Comparison of ENCODE assay signal across 15 cellular contexts in genomic region chr12:24201258-24201970, GRCh38.
DNase-seq lines count a peak whose midpoint lies in the region; ATAC-seq, FAIRE-seq and TF ChIP-seq lines count a peak whose summit lies in the region.
"Had no signal": no experiment of that assay in that cellular context is flagged by ENCODE, and none has a peak within 500 bp of the region (broad histone marks: within the 10 kb centered on the region; RNA-seq: fewer than 3 reads in every experiment).

No MANE protein-coding gene starts in this region.

- H3K27ac ChIP-seq in HepG2 (ENCODE audit: extremely low read length, insufficient read depth, low read length) = no peak overlapping the region
- H3K27ac ChIP-seq: coronary artery, spleen had no signal

- CTCF ChIA-PET in GM10248 (lab: Yijun Ruan, JAX) (interaction anchor here (1.4 to 1.6 kb wide), 2 partner anchors 10 to 14 kb away, joined by 3 to 4 read pairs; no protein-coding TSS in a partner anchor), HepG2 (lab: Yijun Ruan, JAX; ENCODE audit: low intra/inter-chr PET ratio, low total read pairs) (no interaction called here)

- H3K4me3 Mint-ChIP-seq in activated naive CD8-positive, alpha-beta T cell treated with anti-CD3 and anti-CD28 coated beads, Interleukin-2, amount 50 U/mL, for 24 hours = no peak overlapping the region
- no peak overlapping the region for H3K4me3 Mint-ChIP-seq in activated naive CD8-positive, alpha-beta T cell treated with anti-CD3 and anti-CD28 coated beads for 36 hours
- no peak overlapping the region for H3K4me3 Mint-ChIP-seq in stimulated activated naive CD8-positive, alpha-beta T cell treated with anti-CD3 and anti-CD28 coated beads, Interleukin-15, Interleukin-2, amounts not matched to agents 100 ng/mL and 50 ng/mL, for 24 hours
- H3K4me3 Mint-ChIP-seq: memory B cell, type B pancreatic cell had no signal

- WGBS in HepG2 (ENCODE audit: low lambda C conversion rate) = 55% methylated on average over 3 of the region's 3 CpGs

- no peaks in the 10 kb centered on the region for H3K79me2 ChIP-seq in HepG2 (ENCODE audit: insufficient read depth, low read length)

- H3K4me1 ChIP-seq in HepG2 (ENCODE audit: insufficient read depth, low read length) = no peaks in the 10 kb centered on the region
- H3K4me1 ChIP-seq: spleen had no signal

- POLR2A ChIA-PET in GM10248 (lab: Yijun Ruan, JAX) (no interaction called here), HepG2 (lab: Yijun Ruan, JAX) (no interaction called here)

- no peaks in the 10 kb centered on the region for H3K27me3 Mint-ChIP-seq in activated naive CD8-positive, alpha-beta T cell treated with anti-CD3 and anti-CD28 coated beads, Interleukin-2, amount 50 U/mL, for 24 hours
- no peaks in the 10 kb centered on the region for H3K27me3 Mint-ChIP-seq in activated naive CD8-positive, alpha-beta T cell treated with anti-CD3 and anti-CD28 coated beads for 36 hours
- no peaks in the 10 kb centered on the region for H3K27me3 Mint-ChIP-seq in stimulated activated naive CD8-positive, alpha-beta T cell treated with anti-CD3 and anti-CD28 coated beads, Interleukin-15, Interleukin-2, amounts not matched to agents 100 ng/mL and 50 ng/mL, for 24 hours
- H3K27me3 Mint-ChIP-seq: type B pancreatic cell had no signal

- no peak for TF ChIP-seq POLR2A in HepG2 (IDR thresholded peaks at IDR 0.05; ENCODE audit: insufficient read depth in 1 of 2, low read depth in 2 of 2, low read length in 2 of 2)

- H3K9me3 ChIP-seq in HepG2 (ENCODE audit: low read length) = no peaks in the 10 kb centered on the region

- peaks cover 7% of the 10 kb centered on the region for H3K9me3 Mint-ChIP-seq in activated naive CD8-positive, alpha-beta T cell treated with anti-CD3 and anti-CD28 coated beads, Interleukin-2, amount 50 U/mL, for 24 hours
- peaks cover 2% of the 10 kb centered on the region for H3K9me3 Mint-ChIP-seq in activated naive CD8-positive, alpha-beta T cell treated with anti-CD3 and anti-CD28 coated beads for 36 hours
- peaks cover 15% of the 10 kb centered on the region for H3K9me3 Mint-ChIP-seq in stimulated activated naive CD8-positive, alpha-beta T cell treated with anti-CD3 and anti-CD28 coated beads, Interleukin-15, Interleukin-2, amounts not matched to agents 100 ng/mL and 50 ng/mL, for 24 hours
- H3K9me3 Mint-ChIP-seq: type B pancreatic cell had no signal

- in situ Hi-C loops in HepG2 (cut with HindIII; ENCODE audit: extremely low pct_ligation_motif_present, low pct_unique_long_range_greater_than_20kb) = no loop called here

- intact Hi-C loops in HepG2 (cut with micrococcal nuclease; ENCODE audit: unreplicated experiment) = no loop called here

- no peak overlapping the region for H3K9ac ChIP-seq in HepG2 (ENCODE audit: insufficient read depth, low read depth, low read length)

- no peak for FAIRE-seq in HepG2 (lab: Jason Lieb, UNC)
- FAIRE-seq: A204.1, RCC 7860 had no signal

- no peaks in the 10 kb centered on the region for H4K20me1 ChIP-seq in HepG2 (ENCODE audit: insufficient read depth, low read length)

- no peaks in the 10 kb centered on the region for H3K36me3 Mint-ChIP-seq in activated naive CD8-positive, alpha-beta T cell treated with anti-CD3 and anti-CD28 coated beads, Interleukin-2, amount 50 U/mL, for 24 hours (ENCODE audit: low read depth)
- H3K36me3 Mint-ChIP-seq in activated naive CD8-positive, alpha-beta T cell treated with anti-CD3 and anti-CD28 coated beads for 36 hours = no peaks in the 10 kb centered on the region
- no peaks in the 10 kb centered on the region for H3K36me3 Mint-ChIP-seq in stimulated activated naive CD8-positive, alpha-beta T cell treated with anti-CD3 and anti-CD28 coated beads, Interleukin-15, Interleukin-2, amounts not matched to agents 100 ng/mL and 50 ng/mL, for 24 hours (ENCODE audit: low read depth)

- DNase-seq in activated naive CD8-positive, alpha-beta T cell treated with anti-CD3 and anti-CD28 coated beads, Interleukin-2, amount 50 U/mL, for 24 hours = no peak
- DNase-seq in activated naive CD8-positive, alpha-beta T cell treated with anti-CD3 and anti-CD28 coated beads for 36 hours = no peak
- DNase-seq in NCI-H69 (lab: John Stamatoyannopoulos, UW) = peak; percentile 48
- no peak for DNase-seq in GM10248 (ENCODE audit: extremely low spot score)
- DNase-seq in NCI-H128 (lab: John Stamatoyannopoulos, UW; ENCODE audit: unreplicated experiment) = no peak
- DNase-seq in HepG2 (ENCODE audit: low spot score) = no peak
- DNase-seq: activated CD4-positive, alpha-beta T cell treated with anti-CD3 and anti-CD28 coated beads for 1 hour; spleen had no signal

- H3K4me1 Mint-ChIP-seq in activated naive CD8-positive, alpha-beta T cell treated with anti-CD3 and anti-CD28 coated beads, Interleukin-2, amount 50 U/mL, for 24 hours = no peaks in the 10 kb centered on the region
- no peaks in the 10 kb centered on the region for H3K4me1 Mint-ChIP-seq in activated naive CD8-positive, alpha-beta T cell treated with anti-CD3 and anti-CD28 coated beads for 36 hours
- no peaks in the 10 kb centered on the region for H3K4me1 Mint-ChIP-seq in stimulated activated naive CD8-positive, alpha-beta T cell treated with anti-CD3 and anti-CD28 coated beads, Interleukin-15, Interleukin-2, amounts not matched to agents 100 ng/mL and 50 ng/mL, for 24 hours (ENCODE audit: low read depth)

- H3K4me3 ChIP-seq in HepG2 (replicated peaks in 1 of 3; ENCODE audit: insufficient read depth in 1 of 3, low read depth in 2 of 3, low read length in 3 of 3) = no peak overlapping the region
- H3K4me3 ChIP-seq: coronary artery, spleen had no signal

- no peak for TF ChIP-seq RAD21 in HepG2 (CRISPR knock-in tag; IDR thresholded peaks at IDR 0.05)

- H3K27me3 ChIP-seq in HepG2 (ENCODE audit: control insufficient read depth in 1 of 2, insufficient read depth in 2 of 2, low read length in 2 of 2) = peaks cover 0 to 7% of the 10 kb centered on the region in 2 experiments; a peak in 1 of 5 replicates
- H3K27me3 ChIP-seq: spleen had no signal

- no peak overlapping the region for H2AFZ ChIP-seq in HepG2 (ENCODE audit: low read length)

- ATAC-seq in activated naive CD8-positive, alpha-beta T cell treated with anti-CD3 and anti-CD28 coated beads, Interleukin-2, amount 50 U/mL, for 24 hours = no peak
- peak; percentile 53 for ATAC-seq in HG02610 (IDR thresholded peaks at IDR 0.05; ENCODE audit: unreplicated experiment)
- ATAC-seq in HepG2 = no peak

- TF ChIP-seq EP300 in HepG2 (IDR thresholded peaks at IDR 0.05; ENCODE audit: low read depth in 2 of 2, low read length in 2 of 2) (no peak), HepG2 (CRISPR knock-in tag; IDR thresholded peaks at IDR 0.05; ENCODE audit: borderline replicate concordance) (no peak)

- H3K27ac Mint-ChIP-seq in activated naive CD8-positive, alpha-beta T cell treated with anti-CD3 and anti-CD28 coated beads, Interleukin-2, amount 50 U/mL, for 24 hours = peak overlapping the region; percentile 43
- H3K27ac Mint-ChIP-seq in activated naive CD8-positive, alpha-beta T cell treated with anti-CD3 and anti-CD28 coated beads for 36 hours = no peak overlapping the region
- H3K27ac Mint-ChIP-seq in stimulated activated naive CD8-positive, alpha-beta T cell treated with anti-CD3 and anti-CD28 coated beads, Interleukin-15, Interleukin-2, amounts not matched to agents 100 ng/mL and 50 ng/mL, for 24 hours = peak overlapping the region; percentile 59
- H3K27ac Mint-ChIP-seq: memory B cell, type B pancreatic cell had no signal

- H3K4me2 ChIP-seq in HepG2 (ENCODE audit: low read depth, low read length) = no peak overlapping the region

- TF ChIP-seq CTCF in GM10248 (IDR thresholded peaks at IDR 0.05; ENCODE audit: control extremely low read depth, extremely low read depth, low read depth, missing control alignments) (no peak), HepG2 (CRISPR knock-in tag; IDR thresholded peaks at IDR 0.05) (no peak)

- BruUV-seq in HepG2 (replicated peaks; lab: Mats Ljungman, UMichigan) = no TSS peak

- H3K36me3 ChIP-seq in HepG2 (replicated peaks in 1 of 2; ENCODE audit: control insufficient read depth in 1 of 2, insufficient read depth in 2 of 2, low read length in 2 of 2) = no peaks in the 10 kb centered on the region
- H3K36me3 ChIP-seq: spleen had no signal

TF ChIP-seq in HepG2, 621 proteins besides CTCF, POLR2A, EP300 and RAD21:
- TF ChIP-seq ZSCAN12 (CRISPR knock-in tag; IDR thresholded peaks at IDR 0.05) (no peak), ZNF124 (CRISPR knock-in tag; IDR thresholded peaks at IDR 0.05) (no peak), NR2F1 (CRISPR knock-in tag; IDR thresholded peaks at IDR 0.05) (no peak)
